8 cellular contexts compared by ENCODE assay signal in the genomic region with DNA sequence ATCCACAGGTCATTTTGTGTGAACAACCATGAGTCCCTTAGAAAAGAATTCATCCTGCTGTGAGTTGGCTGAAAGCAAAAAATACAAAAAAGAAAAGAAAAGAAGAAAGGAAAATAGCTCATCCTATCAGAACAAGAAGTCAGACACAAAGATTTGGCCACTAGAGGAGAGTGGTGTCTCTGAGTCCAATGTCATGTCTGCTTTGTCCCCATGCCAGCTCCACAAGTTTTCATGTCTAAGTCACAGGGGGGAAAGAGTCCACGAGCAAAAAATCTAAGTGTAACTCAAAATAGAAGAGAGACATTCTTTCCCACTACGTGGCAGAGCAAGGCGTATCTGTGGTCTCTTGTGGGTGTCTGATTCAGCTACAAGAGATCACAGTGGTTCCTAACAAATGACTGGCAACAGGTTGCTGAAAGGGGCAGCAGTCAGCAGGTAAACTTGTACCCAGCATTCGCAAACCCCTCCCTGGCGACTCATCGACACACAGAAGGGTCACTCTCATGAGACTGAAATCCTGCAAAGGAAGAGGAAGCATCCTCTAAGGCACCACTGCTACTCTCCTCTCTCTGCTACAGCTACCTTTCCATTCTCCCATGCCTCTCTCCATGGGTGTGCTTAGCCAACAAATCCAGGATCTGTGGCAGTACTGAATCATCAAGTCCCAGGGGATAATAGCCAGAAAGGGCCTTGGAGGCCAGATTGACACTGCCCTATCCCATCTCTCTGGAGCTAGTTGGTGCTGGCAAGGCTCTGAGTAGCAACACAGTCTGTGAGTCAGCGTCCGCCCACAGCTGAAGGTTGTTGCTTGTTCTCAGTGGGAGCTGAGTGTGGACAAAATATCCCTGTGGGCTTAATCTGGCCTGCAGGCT.
DNase-seq lines count a peak whose midpoint lies in the region; FAIRE-seq and TF ChIP-seq lines count a peak whose summit lies in the region.

No MANE protein-coding gene starts in this region.

- no peak for TF ChIP-seq CTCF in CD14-positive monocyte (IDR thresholded peaks at IDR 0.05)
- peak; percentile 53 for TF ChIP-seq CTCF in OCI-LY7 (conservative IDR thresholded peaks at IDR 0.05; ENCODE audit: low read length)
- no peak for TF ChIP-seq CTCF in left ventricle myocardium inferior (IDR thresholded peaks at IDR 0.05; ENCODE audit: borderline replicate concordance)
- TF ChIP-seq CTCF in kidney (IDR thresholded peaks at IDR 0.05; ENCODE audit: borderline replicate concordance, extremely low read depth, insufficient read depth) = no peak

- H3K27ac ChIP-seq in OCI-LY7 (ENCODE audit: low read depth, low read length, poor library complexity, severe bottlenecking) (no peak overlapping the region), left ventricle myocardium inferior (replicated peaks) (no peak overlapping the region), kidney (ENCODE audit: low read depth in 2 of 2, low read length in 2 of 2) (no peak overlapping the region)

- H3K36me3 ChIP-seq in OCI-LY7 (ENCODE audit: insufficient read depth, low read length) = no peaks in the 10 kb centered on the region
- no peaks in the 10 kb centered on the region for H3K36me3 ChIP-seq in left ventricle myocardium inferior
- H3K36me3 ChIP-seq in kidney (ENCODE audit: control insufficient read depth in 1 of 2, insufficient read depth in 2 of 2, low read length in 2 of 2) = no peaks in the 10 kb centered on the region

- peak overlapping the region; percentile 64 for H3K4me3 ChIP-seq in OCI-LY7 (ENCODE audit: low read depth, low read length, poor library complexity, severe bottlenecking)
- no peak overlapping the region for H3K4me3 ChIP-seq in left ventricle myocardium inferior
- H3K4me3 ChIP-seq in kidney (ENCODE audit: low read length in 2 of 2) = no peak overlapping the region

- intact Hi-C loops in CD14-positive monocyte (cut with micrococcal nuclease) = no loop called here
- intact Hi-C loops in OCI-LY7 (cut with micrococcal nuclease; ENCODE audit: unreplicated experiment) = loop anchor here (1.0 kb wide), 1 partner anchor 123 kb away; a partner anchor contains a TSS
- intact Hi-C loops in left ventricle myocardium inferior (cut with micrococcal nuclease) = no loop called here
- intact Hi-C loops in kidney (cut with DNase I) = no loop called here

- no TSS peak for BruUV-seq in OCI-LY7 (replicated peaks; lab: Mats Ljungman, UMichigan)

- H3K9me3 Mint-ChIP-seq in CD14-positive monocyte = peaks cover 0 to 3% (median under 1%) of the 10 kb centered on the region in 7 donors

- H4K20me1 ChIP-seq in OCI-LY7 (ENCODE audit: insufficient read depth, low read length) = no peaks in the 10 kb centered on the region

- no peaks in the 10 kb centered on the region for H3K79me2 ChIP-seq in OCI-LY7 (ENCODE audit: insufficient read depth, low read depth, low read length)

- H3K9me3 ChIP-seq in OCI-LY7 (ENCODE audit: low read length) (no peaks in the 10 kb centered on the region), left ventricle myocardium inferior (replicated peaks) (no peaks in the 10 kb centered on the region), kidney (ENCODE audit: control insufficient read depth in 1 of 2, low read length in 2 of 2) (no peaks in the 10 kb centered on the region)

- H2AFZ ChIP-seq in OCI-LY7 (ENCODE audit: low read length) = peak overlapping the region; percentile 97; the same call in 1 of the 2 replicates

- H3K27me3 Mint-ChIP-seq in CD14-positive monocyte (ENCODE audit: low read depth in 3 of 3) = no peaks in the 10 kb centered on the region

- no peaks in the 10 kb centered on the region for H3K36me3 Mint-ChIP-seq in CD14-positive monocyte

- peaks cover 47% of the 10 kb centered on the region for H3K4me1 ChIP-seq in OCI-LY7 (ENCODE audit: insufficient read depth, low read length, poor library complexity, severe bottlenecking)
- peaks cover 17% of the 10 kb centered on the region for H3K4me1 ChIP-seq in left ventricle myocardium inferior
- H3K4me1 ChIP-seq in kidney (ENCODE audit: control insufficient read depth in 1 of 2, insufficient read depth in 1 of 2, low read depth in 1 of 2, low read length in 2 of 2) = peaks cover 0 to 6% of the 10 kb centered on the region in 2 donors

- FAIRE-seq in kidney (lab: Jason Lieb, UNC) = no peak

- no peaks in the 10 kb centered on the region for H3K27me3 ChIP-seq in left ventricle myocardium inferior (ENCODE audit: low read depth)

- POLR2A ChIA-PET in OCI-LY7 (lab: Charles Lee) = interaction anchor here (0.5 to 4.0 kb wide), 16 partner anchors 14 to 709 kb away, joined by 3 to 20 read pairs (median 4); no protein-coding TSS in a partner anchor

- peak overlapping the region; percentile 32 to 59 for H3K4me3 Mint-ChIP-seq in CD14-positive monocyte

- no peak overlapping the region for H3K9ac ChIP-seq in kidney (ENCODE audit: low read length in 2 of 2)

- CTCF ChIA-PET in OCI-LY7 (lab: Charles Lee; ENCODE audit: unreplicated experiment) = interaction anchor here (0.6 to 1.4 kb wide), 4 partner anchors 36 to 127 kb away, joined by 3 to 5 read pairs (median 4); a partner anchor contains a TSS

- peak; percentile 65 for DNase-seq in CD14-positive monocyte (ENCODE audit: low spot score)
- peak; percentile 77 for DNase-seq in HCEC 1CT
- peak; percentile 39 for DNase-seq in OCI-LY7 (ENCODE audit: low spot score)
- DNase-seq in activated effector memory CD4-positive, alpha-beta T cell treated with anti-CD3 and anti-CD28 coated beads, Interleukin-2, amount 50 U/mL, for 16 hours = peak; percentile 89
- peak; percentile 29 for DNase-seq in left ventricle myocardium inferior
- peak; percentile 84 for DNase-seq in stimulated activated CD4-positive, alpha-beta T cell treated with anti-CD3 and anti-CD28 coated beads, Interleukin-15, amount 100 ng/mL, for 24 hours
- DNase-seq in HuH-7.5 (ENCODE audit: low spot score) = no peak
- DNase-seq in kidney = no peak

- H3K27ac Mint-ChIP-seq in CD14-positive monocyte = peak overlapping the region; percentile 71 to 97 (median 92)

- peak overlapping the region; percentile 77 for H3K4me2 ChIP-seq in OCI-LY7 (ENCODE audit: low read length)

- no peaks in the 10 kb centered on the region for H3K9me2 ChIP-seq in OCI-LY7 (ENCODE audit: insufficient read depth, low read length)

- peaks cover 62% of the 10 kb centered on the region for H3K4me1 Mint-ChIP-seq in CD14-positive monocyte

Comparison
In these comparisons a context has a peak if more than half of its experiments do, and no peak if none do; other contexts are left out.
1. DNase-seq: peak in CD14-positive monocyte (single experiment), HCEC 1CT (single experiment), OCI-LY7 (single experiment), activated effector memory CD4-positive, alpha-beta T cell treated with anti-CD3 and anti-CD28 coated beads, Interleukin-2, amount 50 U/mL, for 16 hours (single experiment), left ventricle myocardium inferior (single experiment) and stimulated activated CD4-positive, alpha-beta T cell treated with anti-CD3 and anti-CD28 coated beads, Interleukin-15, amount 100 ng/mL, for 24 hours (single experiment); none in HuH-7.5 (single experiment) and kidney (single experiment).